1 cellular context compared by ENCODE assay signal in genomic region chr22:50314455-50315288, GRCh38.
TF ChIP-seq lines count a peak whose summit lies in the region.

No MANE protein-coding gene starts in this region.

TF ChIP-seq in HCT116, 20 proteins besides CTCF, POLR2A, EP300 and RAD21 (continued from another document):
- no peak for TF ChIP-seq REST (IDR thresholded peaks at IDR 0.05; ENCODE audit: low read depth)
- TF ChIP-seq CEBPB (IDR thresholded peaks at IDR 0.05; ENCODE audit: low read depth) = no peak
- TF ChIP-seq EZH2phosphoT487 (IDR thresholded peaks at IDR 0.05; ENCODE audit: borderline replicate concordance) = no peak
- no peak for TF ChIP-seq YY1 (IDR thresholded peaks at IDR 0.05; ENCODE audit: extremely low read depth, insufficient replicate concordance, low read depth, low read length)
- no peak for TF ChIP-seq FOSL1 (IDR thresholded peaks at IDR 0.05; ENCODE audit: low read depth)
- no peak for TF ChIP-seq EGR1 (IDR thresholded peaks at IDR 0.05; ENCODE audit: low read depth)
- no peak for TF ChIP-seq JUND (IDR thresholded peaks at IDR 0.05)
- no peak for TF ChIP-seq ELF1 (IDR thresholded peaks at IDR 0.05; ENCODE audit: borderline replicate concordance, low read depth)
- TF ChIP-seq SP1 (IDR thresholded peaks at IDR 0.05; ENCODE audit: low read depth) = no peak
- TF ChIP-seq ZBTB33 (IDR thresholded peaks at IDR 0.05; ENCODE audit: extremely low read depth, insufficient replicate concordance, low read length) = no peak
- no peak for TF ChIP-seq SRF (IDR thresholded peaks at IDR 0.05; ENCODE audit: low read depth)
- no peak for TF ChIP-seq SIN3A (IDR thresholded peaks at IDR 0.05; ENCODE audit: low read depth)
TF ChIP-seq in HCT116: peak in this region for 0.
